8 cellular contexts compared by ENCODE assay signal in genomic region chr7:100099452-100099851, GRCh38. TPM values are rescaled to one million over a fixed set of nuclear protein-coding genes. Genes with fewer than 3 reads are reported as not detected.
A peak's percentile ranks its signal among the peaks of the same experiment; 100 is the strongest.
DNase-seq lines count a peak whose midpoint lies in the region; ATAC-seq and TF ChIP-seq lines count a peak whose summit lies in the region.

No MANE protein-coding gene starts in this region.

- peaks cover 40% of the 10 kb centered on the region for H3K36me3 ChIP-seq in ACC112 (ENCODE audit: insufficient read depth, low read length)
- H3K36me3 ChIP-seq in HUES6 (ENCODE audit: control insufficient read depth, insufficient read depth, low read length), result peaks cover 69% of the 10 kb centered on the region
- peaks cover 66% of the 10 kb centered on the region for H3K36me3 ChIP-seq in muscle layer of colon (ENCODE audit: insufficient read depth, low read length)

- POLR2A ChIA-PET in MCF 10A (lab: Yijun Ruan, JAX), result interaction anchor here (0.6 to 4.3 kb wide), 8 partner anchors 10 to 594 kb away, joined by 3 to 92 read pairs (median 10); partner anchors contain the start of genes COPS6, LAMTOR4, MBLAC1 and ZKSCAN1

- H3K27ac Mint-ChIP-seq in MCF 10A (ENCODE audit: low read depth, unreplicated experiment), result peak overlapping the region; percentile 99

- ATAC-seq in HG03460 (IDR thresholded peaks at IDR 0.05; ENCODE audit: unreplicated experiment), result no peak

- peak overlapping the region; percentile 99 for H3K9ac ChIP-seq in HUES6 (ENCODE audit: low read length)
- H3K9ac ChIP-seq in muscle layer of colon (ENCODE audit: low read length), result peak overlapping the region; percentile 31

- CTCF ChIA-PET in MCF 10A (lab: Yijun Ruan, JAX), result no interaction called here

- H3K27me3 ChIP-seq in ACC112 (ENCODE audit: insufficient read depth, low read length) (no peaks in the 10 kb centered on the region), HUES6 (ENCODE audit: control insufficient read depth, insufficient read depth, low read length) (no peaks in the 10 kb centered on the region), muscle layer of colon (ENCODE audit: control insufficient read depth in 1 of 2, insufficient read depth in 2 of 2, low read length in 2 of 2) (no peaks in the 10 kb centered on the region)

- H3K4me1 Mint-ChIP-seq in MCF 10A (ENCODE audit: insufficient read depth, unreplicated experiment), result peaks cover 32% of the 10 kb centered on the region

- H3K36me3 Mint-ChIP-seq in MCF 10A (ENCODE audit: insufficient read depth, unreplicated experiment), result peaks cover 83% of the 10 kb centered on the region

- H2AFZ ChIP-seq in ACC112 (ENCODE audit: low read length, unreplicated experiment), result no peak overlapping the region

- no peaks in the 10 kb centered on the region for H3K9me3 Mint-ChIP-seq in MCF 10A (ENCODE audit: unreplicated experiment)

- DNase-seq in MCF 10A (ENCODE audit: unreplicated experiment), result no peak
- no peak for DNase-seq in RKO (ENCODE audit: low spot score)
- DNase-seq in stimulated activated CD8-positive, alpha-beta memory T cell treated with anti-CD3 and anti-CD28 coated beads, Interleukin-4, amount 100 ng/mL, for 48 hours, result no peak
- DNase-seq in NCI-H2196 (lab: John Stamatoyannopoulos, UW; ENCODE audit: unreplicated experiment), result no peak

- H3K27ac ChIP-seq in ACC112 (ENCODE audit: low read depth, low read length) (no peak overlapping the region), HUES6 (ENCODE audit: low read depth, low read length) (peak overlapping the region; percentile 99; the same call in 1 of the 2 replicates), muscle layer of colon (ENCODE audit: low read depth, low read length) (peak overlapping the region; percentile 76)

- TF ChIP-seq CTCF in MCF 10A (IDR thresholded peaks at IDR 0.05; ENCODE audit: unreplicated experiment), result no peak

- peaks cover 28% of the 10 kb centered on the region for H3K79me2 ChIP-seq in ACC112 (ENCODE audit: control insufficient read depth, insufficient read depth, low read length, unreplicated experiment)

- H3K4me3 Mint-ChIP-seq in MCF 10A (ENCODE audit: unreplicated experiment), result peak overlapping the region; percentile 98

- intact Hi-C loops in MCF 10A (cut with micrococcal nuclease), result no loop called here

- no peaks in the 10 kb centered on the region for H3K27me3 Mint-ChIP-seq in MCF 10A (ENCODE audit: insufficient read depth, unreplicated experiment)

- H3K4me3 ChIP-seq in ACC112 (ENCODE audit: low read depth, low read length) (peak overlapping the region; percentile 93), HUES6 (ENCODE audit: low read depth, low read length) (peak overlapping the region; percentile 84), muscle layer of colon (ENCODE audit: low read depth in 1 of 2, low read length in 2 of 2) (peak overlapping the region; percentile 82 to 90)

- peaks cover 7% of the 10 kb centered on the region for H3K4me1 ChIP-seq in ACC112 (ENCODE audit: control insufficient read depth, insufficient read depth, low read length, unreplicated experiment)
- peaks cover 8% of the 10 kb centered on the region; the same call in 1 of the 2 replicates for H3K4me1 ChIP-seq in HUES6 (ENCODE audit: control insufficient read depth, insufficient read depth, low read length)
- H3K4me1 ChIP-seq in muscle layer of colon (ENCODE audit: insufficient read depth, low read length), result peaks cover 20% of the 10 kb centered on the region

- H3K9me3 ChIP-seq in HUES6 (ENCODE audit: control insufficient read depth, insufficient read depth, low read depth, low read length) (no peaks in the 10 kb centered on the region), muscle layer of colon (ENCODE audit: low read length) (no peaks in the 10 kb centered on the region)

- no TSS peak for BruUV-seq in MCF 10A (replicated peaks; lab: Mats Ljungman, UMichigan)

RNA-seq across cellular contexts. Expression of gene MCM7, which starts 1.7 kb away (rescaled TPM):
- 38.5 and 67.8 TPM in 2 replicates for total RNA-seq in MCF 10A (2022)

RNA-seq across cellular contexts. Expression of gene AP4M1, which starts 2.0 kb away (rescaled TPM):
- 13.5 and 13.6 TPM in 2 replicates for total RNA-seq in MCF 10A (2022)

RNA-seq across cellular contexts. Expression of gene COPS6, which starts 10.7 kb away (rescaled TPM):
- 85.2 and 103 TPM in 2 replicates for total RNA-seq in MCF 10A (2022)

RNA-seq across cellular contexts. Expression of gene ZNF3, which starts 17.9 kb away (rescaled TPM):
- 23.7 and 24.8 TPM in 2 replicates for total RNA-seq in MCF 10A (2022)

RNA-seq across cellular contexts. Expression of gene TAF6, which starts 19.7 kb away (rescaled TPM):
- total RNA-seq in MCF 10A (2022), result 47.2 and 58.9 TPM in 2 replicates
